5 cellular contexts compared by ENCODE assay signal in genomic region chr1:148417241-148417640, GRCh38.
A peak's percentile ranks its signal among the peaks of the same experiment; 100 is the strongest.
DNase-seq lines count a peak whose midpoint lies in the region; FAIRE-seq and TF ChIP-seq lines count a peak whose summit lies in the region.
"Not testable (repeated sequence)": the region's sequence is repeated elsewhere in the genome, so short reads cannot be mapped to it uniquely, and the experiment has no call there.

No MANE protein-coding gene starts in this region.

- in situ Hi-C loops in SK-MEL-5 (cut with HindIII; ENCODE audit: low pct_unique_long_range_greater_than_20kb, low sequenced_read_pairs): not testable (repeated sequence)

- H2BK120ac ChIP-seq in trophoblast cell (ENCODE audit: insufficient read depth, low read length, poor library complexity): not testable (repeated sequence)

- not testable (repeated sequence) for H3K4me3 ChIP-seq in astrocyte (ENCODE audit: insufficient read depth, low read depth, low read length); trophoblast cell (ENCODE audit: low read depth, low read length)

- H2BK12ac ChIP-seq in trophoblast cell (ENCODE audit: low read length): not testable (repeated sequence)

- H3K36me3 ChIP-seq in astrocyte (ENCODE audit: insufficient read depth, low read length); trophoblast cell (ENCODE audit: control insufficient read depth in 1 of 2, insufficient read depth in 2 of 2, low read length in 2 of 2): not testable (repeated sequence)

- not testable (repeated sequence) for H4K20me1 ChIP-seq in astrocyte (ENCODE audit: insufficient read depth, low read length)

- H3K18ac ChIP-seq in trophoblast cell (ENCODE audit: low read length): not testable (repeated sequence)

- H3K4me1 Mint-ChIP-seq in astrocyte (ENCODE audit: low read depth, unreplicated experiment): not testable (repeated sequence)

- not testable (repeated sequence) for H3K79me2 ChIP-seq in astrocyte (ENCODE audit: insufficient read depth, low read length); trophoblast cell (ENCODE audit: control insufficient read depth, insufficient read depth, low read length, poor library complexity)

- not testable (repeated sequence) for H3K9me3 Mint-ChIP-seq in astrocyte (ENCODE audit: unreplicated experiment)

- H3K4me1 ChIP-seq in astrocyte (ENCODE audit: insufficient read depth, low read length); trophoblast cell (ENCODE audit: control insufficient read depth in 1 of 2, insufficient read depth in 2 of 2, low read length in 2 of 2): not testable (repeated sequence)

- not testable (repeated sequence) for H3K27ac ChIP-seq in astrocyte (ENCODE audit: low read depth, low read length); trophoblast cell (ENCODE audit: low read depth, low read length)

- not testable (repeated sequence) for H4K12ac ChIP-seq in trophoblast cell (ENCODE audit: low read depth, low read length)

- H3K9me3 ChIP-seq in astrocyte (ENCODE audit: insufficient read depth, low read depth, low read length); trophoblast cell (ENCODE audit: insufficient read depth, low read depth, low read length): not testable (repeated sequence)

- H3K4ac ChIP-seq in trophoblast cell (ENCODE audit: low read depth, low read length): not testable (repeated sequence)

- H2AFZ ChIP-seq in astrocyte (ENCODE audit: low read depth, low read length); trophoblast cell (ENCODE audit: insufficient read depth, low read length, poor library complexity): not testable (repeated sequence)

- FAIRE-seq in astrocyte (lab: Jason Lieb, UNC): not testable (repeated sequence)

- H2AK5ac ChIP-seq in trophoblast cell (ENCODE audit: low read length): not testable (repeated sequence)

- H3K23ac ChIP-seq in trophoblast cell (ENCODE audit: low read length): not testable (repeated sequence)

- H4K8ac ChIP-seq in trophoblast cell (ENCODE audit: low read depth, low read length): not testable (repeated sequence)

- DNase-seq in RPMI7951 (ENCODE audit: low read depth): peak; percentile 7
- DNase-seq in SK-MEL-5 (ENCODE audit: low read depth, low spot score): peak; percentile 39
- DNase-seq in amniotic epithelial cell (ENCODE audit: low read depth): peak; percentile 78
- DNase-seq in astrocyte (ENCODE audit: low read depth): not testable (repeated sequence)
- DNase-seq in trophoblast cell: peak; percentile 24 to 70

- H3K36me3 Mint-ChIP-seq in astrocyte (ENCODE audit: low read depth, unreplicated experiment): not testable (repeated sequence)

- not testable (repeated sequence) for H3K27me3 Mint-ChIP-seq in astrocyte (ENCODE audit: low read depth, unreplicated experiment)

- WGBS in trophoblast cell (ENCODE audit: extremely low coverage, insufficient coverage, insufficient read length): no CpG with 5 or more reads among the region's 3 CpGs

- H3K4me2 ChIP-seq in astrocyte (ENCODE audit: low read length); trophoblast cell (ENCODE audit: low read length): not testable (repeated sequence)

- H2BK5ac ChIP-seq in trophoblast cell (ENCODE audit: low read depth, low read length, poor library complexity): not testable (repeated sequence)

- H3K9ac ChIP-seq in astrocyte (ENCODE audit: low read length); trophoblast cell (ENCODE audit: low read length): not testable (repeated sequence)

- not testable (repeated sequence) for H3K27me3 ChIP-seq in astrocyte (ENCODE audit: insufficient read depth, low read length); trophoblast cell (ENCODE audit: insufficient read depth, low read length)

- not testable (repeated sequence) for H4K91ac ChIP-seq in trophoblast cell (ENCODE audit: low read depth, low read length)

- not testable (repeated sequence) for TF ChIP-seq CTCF in astrocyte (IDR thresholded peaks at IDR 0.05; ENCODE audit: insufficient read depth, low read depth, low read length)

- not testable (repeated sequence) for H3K79me1 ChIP-seq in trophoblast cell (ENCODE audit: low read length)

- not testable (repeated sequence) for H3K14ac ChIP-seq in trophoblast cell (ENCODE audit: low read length)

- peak overlapping the region; percentile 31 for H3K27ac Mint-ChIP-seq in astrocyte (ENCODE audit: unreplicated experiment)

- not testable (repeated sequence) for H3K4me3 Mint-ChIP-seq in astrocyte (ENCODE audit: unreplicated experiment)
